Comparison of ENCODE assay signal across 1 cellular context in genomic region chr7:130324270-130324669, GRCh38.
TF ChIP-seq lines count a peak whose summit lies in the region.

No MANE protein-coding gene starts in this region.

TF ChIP-seq in IMR-90, 13 proteins besides CTCF, POLR2A, EP300 and RAD21:
- TF ChIP-seq MXI1 (IDR thresholded peaks at IDR 0.05; ENCODE audit: borderline replicate concordance, low read depth, low read length) (no peak), CEBPB (IDR thresholded peaks at IDR 0.05; ENCODE audit: low read depth, low read length) (no peak), RCOR1 (IDR thresholded peaks at IDR 0.05; ENCODE audit: insufficient replicate concordance, low read length) (no peak), ELK1 (IDR thresholded peaks at IDR 0.05; ENCODE audit: borderline replicate concordance, low read depth, low read length) (no peak), SMC3 (IDR thresholded peaks at IDR 0.05; ENCODE audit: low read depth, low read length) (no peak), RFX5 (IDR thresholded peaks at IDR 0.05; ENCODE audit: low read depth, low read length) (no peak), MAFK (IDR thresholded peaks at IDR 0.05; ENCODE audit: low read depth, low read length) (no peak), CHD1 (IDR thresholded peaks at IDR 0.05; ENCODE audit: low read depth, low read length) (no peak), BHLHE40 (IDR thresholded peaks at IDR 0.05; ENCODE audit: low read depth, low read length) (no peak), MAZ (IDR thresholded peaks at IDR 0.05; ENCODE audit: borderline replicate concordance, low read depth, low read length) (no peak), USF2 (IDR thresholded peaks at IDR 0.05; ENCODE audit: low read depth, low read length) (no peak), FOS (IDR thresholded peaks at IDR 0.05; ENCODE audit: low read depth, low read length) (no peak), NFE2L2 (IDR thresholded peaks at IDR 0.05; ENCODE audit: low read depth, low read length) (no peak)
TF ChIP-seq in IMR-90: peak in this region for 0.
